Comparison of ENCODE assay signal across 19 cellular contexts in the genomic region with DNA sequence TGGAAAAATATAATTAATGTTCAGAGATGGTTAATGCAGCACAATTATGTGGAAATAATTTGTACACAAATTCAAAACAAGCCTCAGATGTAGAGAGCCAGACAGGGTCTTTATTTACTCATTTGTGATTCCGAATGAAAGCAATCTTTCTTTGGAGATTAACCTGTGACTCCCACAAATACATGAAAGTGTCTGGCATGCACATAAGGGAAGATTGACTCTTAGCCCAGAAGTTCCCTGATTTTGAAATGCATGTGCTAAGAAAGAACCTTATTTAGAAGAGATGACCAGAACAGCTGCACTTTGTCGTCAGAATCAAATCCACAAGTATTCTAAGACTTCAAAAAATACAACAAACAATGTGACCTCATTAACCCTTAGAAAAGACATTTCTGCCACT. TPM values are rescaled to one million over a fixed set of nuclear protein-coding genes. Genes with fewer than 3 reads are reported as not detected.
A peak's percentile ranks its signal among the peaks of the same experiment; 100 is the strongest.
DNase-seq lines count a peak whose midpoint lies in the region; ATAC-seq, FAIRE-seq and TF ChIP-seq lines count a peak whose summit lies in the region.
"Had no signal": no experiment of that assay in that cellular context is flagged by ENCODE, and none has a peak within 500 bp of the region (broad histone marks: within the 10 kb centered on the region; RNA-seq: fewer than 3 reads in every experiment).

No MANE protein-coding gene starts in this region.

- no peaks in the 10 kb centered on the region for H3K9me3 Mint-ChIP-seq in GM23338
- H3K9me3 Mint-ChIP-seq: activated naive CD4-positive, alpha-beta T cell treated with anti-CD3 and anti-CD28 coated beads for 36 hours; CD4-positive, alpha-beta memory T cell had no signal

- TF ChIP-seq POLR2A in H54 (IDR thresholded peaks at IDR 0.05; ENCODE audit: low read depth, low read length): no peak

- H3K27me3 ChIP-seq in kidney epithelial cell (ENCODE audit: control insufficient read depth, insufficient read depth, low read length) (no peaks in the 10 kb centered on the region), subcutaneous abdominal adipose tissue (ENCODE audit: control insufficient read depth in 5 of 5, insufficient read depth in 4 of 5, low read length in 5 of 5) (no peaks in the 10 kb centered on the region), GM23338 (ENCODE audit: insufficient read depth) (no peaks in the 10 kb centered on the region)
- H3K27me3 ChIP-seq: pancreas, upper lobe of left lung had no signal

- H3K4me3 ChIP-seq in kidney epithelial cell (ENCODE audit: low read depth, low read length) (no peak overlapping the region), subcutaneous abdominal adipose tissue (ENCODE audit: low read depth in 1 of 5, low read length in 5 of 5) (no peak overlapping the region), GM23338 (no peak overlapping the region)
- H3K4me3 ChIP-seq: pancreas, upper lobe of left lung had no signal

- no peak overlapping the region for H3K4me3 Mint-ChIP-seq in GM23338
- H3K4me3 Mint-ChIP-seq: activated naive CD4-positive, alpha-beta T cell treated with anti-CD3 and anti-CD28 coated beads for 36 hours; CD4-positive, alpha-beta memory T cell had no signal

- no peak for ATAC-seq in GM23338

- TF ChIP-seq CTCF in kidney epithelial cell (IDR thresholded peaks at IDR 0.05; ENCODE audit: insufficient read depth, low read length, poor library complexity, severe bottlenecking) (no peak), GM23338 (conservative IDR thresholded peaks at IDR 0.05; ENCODE audit: low read depth in 2 of 2) (no peak)

- H3K4me2 ChIP-seq in GM23338: no peak overlapping the region

- H3K4me1 ChIP-seq in subcutaneous abdominal adipose tissue (ENCODE audit: control insufficient read depth in 5 of 5, insufficient read depth in 5 of 5, low read length in 5 of 5) (peaks cover 0 to 36% (median 10%) of the 10 kb centered on the region in 5 donors), GM23338 (ENCODE audit: insufficient read depth) (no peaks in the 10 kb centered on the region; the same call in 1 of the 2 replicates)

- peaks cover 4% of the 10 kb centered on the region for H3K4me1 Mint-ChIP-seq in GM23338
- H3K4me1 Mint-ChIP-seq: CD4-positive, alpha-beta memory T cell had no signal

- no peaks in the 10 kb centered on the region for H3K9me2 ChIP-seq in GM23338 (ENCODE audit: insufficient read depth)

- DNase-seq in H54 (ENCODE audit: insufficient read length, low spot score) (no peak), dedifferentiated amniotic fluid mesenchymal stem cell (ENCODE audit: extremely low spot score) (peak; percentile 40), kidney epithelial cell (ENCODE audit: low read depth) (peak; percentile 9), GM23338 (ENCODE audit: low spot score) (no peak), HTR-8/SVneo (ENCODE audit: insufficient read length, low spot score) (no peak), T-helper 9 cell (no peak)
- DNase-seq: activated naive CD4-positive, alpha-beta T cell treated with anti-CD3 and anti-CD28 coated beads for 36 hours; CD4-positive, alpha-beta memory T cell; KBM-7; NCI-H1417 treated with DMSO at 0.1 percent for 48 hours; NCI-H446 treated with DMSO at 0.1 percent for 48 hours; pancreas; stimulated activated CD4-positive, alpha-beta T cell treated with anti-CD3 and anti-CD28 coated beads, Interleukin-2, amount 100 ng/mL, for 24 hours; upper lobe of left lung; WERI-Rb-1 had no signal

- no peaks in the 10 kb centered on the region for H3K9me3 ChIP-seq in subcutaneous abdominal adipose tissue (ENCODE audit: control insufficient read depth in 5 of 5, low read length in 5 of 5)
- H3K9me3 ChIP-seq: pancreas, upper lobe of left lung had no signal

- H3K9ac ChIP-seq in subcutaneous abdominal adipose tissue (ENCODE audit: low read length in 5 of 5): no peak overlapping the region

- no peaks in the 10 kb centered on the region for H3K36me3 Mint-ChIP-seq in GM23338 (ENCODE audit: low read depth)
- H3K36me3 Mint-ChIP-seq: CD4-positive, alpha-beta memory T cell had no signal

- no peaks in the 10 kb centered on the region for H4K20me1 ChIP-seq in GM23338 (replicated peaks; ENCODE audit: insufficient read depth)

- H3K27ac ChIP-seq in subcutaneous abdominal adipose tissue (ENCODE audit: low read depth, low read length) (peak overlapping the region; percentile 78), GM23338 (ENCODE audit: low read depth) (no peak overlapping the region)
- H3K27ac ChIP-seq: pancreas, WERI-Rb-1 had no signal

- peaks cover 2% of the 10 kb centered on the region for H3K27me3 Mint-ChIP-seq in GM23338 (ENCODE audit: insufficient read depth, low read depth, poor library complexity)

- H3F3A ChIP-seq in GM23338 (replicated peaks; ENCODE audit: low read depth): no peaks in the 10 kb centered on the region

- H3K36me3 ChIP-seq in kidney epithelial cell (ENCODE audit: control insufficient read depth, insufficient read depth, low read length) (no peaks in the 10 kb centered on the region), subcutaneous abdominal adipose tissue (ENCODE audit: control insufficient read depth in 5 of 5, insufficient read depth in 5 of 5, low read length in 5 of 5) (no peaks in the 10 kb centered on the region), GM23338 (ENCODE audit: insufficient read depth) (no peaks in the 10 kb centered on the region)
- H3K36me3 ChIP-seq: pancreas, upper lobe of left lung, WERI-Rb-1 had no signal

- no peak overlapping the region for H2AFZ ChIP-seq in GM23338

- FAIRE-seq in H54 (lab: Jason Lieb, UNC): peak; percentile 64
- FAIRE-seq in HTR-8/SVneo (lab: Jason Lieb, UNC): no peak
- FAIRE-seq: endothelial cell of umbilical vein, H1, pancreas had no signal

- H3K27ac Mint-ChIP-seq in GM23338: no peak overlapping the region
- H3K27ac Mint-ChIP-seq: activated naive CD4-positive, alpha-beta T cell treated with anti-CD3 and anti-CD28 coated beads for 36 hours; CD4-positive, alpha-beta memory T cell had no signal

- H3K79me2 ChIP-seq in GM23338 (replicated peaks; ENCODE audit: insufficient read depth): no peaks in the 10 kb centered on the region

TF ChIP-seq in GM23338, 12 proteins besides CTCF, POLR2A, EP300 and RAD21 (continues in another document):
- TF ChIP-seq, protein P1, sequence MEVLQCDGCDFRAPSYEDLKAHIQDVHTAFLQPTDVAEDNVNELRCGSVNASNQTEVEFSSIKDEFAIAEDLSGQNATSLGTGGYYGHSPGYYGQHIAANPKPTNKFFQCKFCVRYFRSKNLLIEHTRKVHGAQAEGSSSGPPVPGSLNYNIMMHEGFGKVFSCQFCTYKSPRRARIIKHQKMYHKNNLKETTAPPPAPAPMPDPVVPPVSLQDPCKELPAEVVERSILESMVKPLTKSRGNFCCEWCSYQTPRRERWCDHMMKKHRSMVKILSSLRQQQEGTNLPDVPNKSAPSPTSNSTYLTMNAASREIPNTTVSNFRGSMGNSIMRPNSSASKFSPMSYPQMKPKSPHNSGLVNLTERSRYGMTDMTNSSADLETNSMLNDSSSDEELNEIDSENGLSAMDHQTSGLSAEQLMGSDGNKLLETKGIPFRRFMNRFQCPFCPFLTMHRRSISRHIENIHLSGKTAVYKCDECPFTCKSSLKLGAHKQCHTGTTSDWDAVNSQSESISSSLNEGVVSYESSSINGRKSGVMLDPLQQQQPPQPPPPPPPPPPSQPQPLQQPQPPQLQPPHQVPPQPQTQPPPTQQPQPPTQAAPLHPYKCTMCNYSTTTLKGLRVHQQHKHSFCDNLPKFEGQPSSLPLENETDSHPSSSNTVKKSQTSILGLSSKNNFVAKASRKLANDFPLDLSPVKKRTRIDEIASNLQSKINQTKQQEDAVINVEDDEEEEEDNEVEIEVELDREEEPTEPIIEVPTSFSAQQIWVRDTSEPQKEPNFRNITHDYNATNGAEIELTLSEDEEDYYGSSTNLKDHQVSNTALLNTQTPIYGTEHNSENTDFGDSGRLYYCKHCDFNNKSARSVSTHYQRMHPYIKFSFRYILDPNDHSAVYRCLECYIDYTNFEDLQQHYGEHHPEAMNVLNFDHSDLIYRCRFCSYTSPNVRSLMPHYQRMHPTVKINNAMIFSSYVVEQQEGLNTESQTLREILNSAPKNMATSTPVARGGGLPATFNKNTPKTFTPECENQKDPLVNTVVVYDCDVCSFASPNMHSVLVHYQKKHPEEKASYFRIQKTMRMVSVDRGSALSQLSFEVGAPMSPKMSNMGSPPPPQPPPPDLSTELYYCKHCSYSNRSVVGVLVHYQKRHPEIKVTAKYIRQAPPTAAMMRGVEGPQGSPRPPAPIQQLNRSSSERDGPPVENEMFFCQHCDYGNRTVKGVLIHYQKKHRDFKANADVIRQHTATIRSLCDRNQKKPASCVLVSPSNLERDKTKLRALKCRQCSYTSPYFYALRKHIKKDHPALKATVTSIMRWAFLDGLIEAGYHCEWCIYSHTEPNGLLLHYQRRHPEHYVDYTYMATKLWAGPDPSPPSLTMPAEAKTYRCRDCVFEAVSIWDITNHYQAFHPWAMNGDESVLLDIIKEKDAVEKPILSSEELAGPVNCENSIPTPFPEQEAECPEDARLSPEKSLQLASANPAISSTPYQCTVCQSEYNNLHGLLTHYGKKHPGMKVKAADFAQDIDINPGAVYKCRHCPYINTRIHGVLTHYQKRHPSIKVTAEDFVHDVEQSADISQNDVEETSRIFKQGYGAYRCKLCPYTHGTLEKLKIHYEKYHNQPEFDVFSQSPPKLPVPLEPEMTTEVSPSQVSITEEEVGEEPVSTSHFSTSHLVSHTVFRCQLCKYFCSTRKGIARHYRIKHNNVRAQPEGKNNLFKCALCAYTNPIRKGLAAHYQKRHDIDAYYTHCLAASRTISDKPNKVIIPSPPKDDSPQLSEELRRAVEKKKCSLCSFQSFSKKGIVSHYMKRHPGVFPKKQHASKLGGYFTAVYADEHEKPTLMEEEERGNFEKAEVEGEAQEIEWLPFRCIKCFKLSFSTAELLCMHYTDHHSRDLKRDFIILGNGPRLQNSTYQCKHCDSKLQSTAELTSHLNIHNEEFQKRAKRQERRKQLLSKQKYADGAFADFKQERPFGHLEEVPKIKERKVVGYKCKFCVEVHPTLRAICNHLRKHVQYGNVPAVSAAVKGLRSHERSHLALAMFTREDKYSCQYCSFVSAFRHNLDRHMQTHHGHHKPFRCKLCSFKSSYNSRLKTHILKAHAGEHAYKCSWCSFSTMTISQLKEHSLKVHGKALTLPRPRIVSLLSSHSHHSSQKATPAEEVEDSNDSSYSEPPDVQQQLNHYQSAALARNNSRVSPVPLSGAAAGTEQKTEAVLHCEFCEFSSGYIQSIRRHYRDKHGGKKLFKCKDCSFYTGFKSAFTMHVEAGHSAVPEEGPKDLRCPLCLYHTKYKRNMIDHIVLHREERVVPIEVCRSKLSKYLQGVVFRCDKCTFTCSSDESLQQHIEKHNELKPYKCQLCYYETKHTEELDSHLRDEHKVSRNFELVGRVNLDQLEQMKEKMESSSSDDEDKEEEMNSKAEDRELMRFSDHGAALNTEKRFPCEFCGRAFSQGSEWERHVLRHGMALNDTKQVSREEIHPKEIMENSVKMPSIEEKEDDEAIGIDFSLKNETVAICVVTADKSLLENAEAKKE (CRISPR knock-in tag; IDR thresholded peaks at IDR 0.05): no peak
- no peak for TF ChIP-seq JUNB (IDR thresholded peaks at IDR 0.05; ENCODE audit: unreplicated experiment)

RNA-seq across cellular contexts. Expression of a gene that starts 45.1 kb away (rescaled TPM):
- 24.7 and 25.9 TPM in 2 replicates for total RNA-seq in kidney epithelial cell
- total RNA-seq in GM23338 (2014; rRNA removed; shearing (Covaris generic)): 7.7 and 15.2 TPM in 2 replicates
- 5.7 and 8.8 TPM in 2 replicates for polyA plus RNA-seq in GM23338 (2016; fragmentation: Nextera tagmentation; extraction: Ambion mirVana)

RNA-seq across cellular contexts. Expression of a gene that starts 48.5 kb away (rescaled TPM):
- total RNA-seq in kidney epithelial cell: 0.08 TPM in 1 of 2 replicates, not detected in the other
- 0.04 and 0.14 TPM in 2 replicates for total RNA-seq in GM23338 (2014; rRNA removed; shearing (Covaris generic))
- not detected in 2 replicates for polyA plus RNA-seq in GM23338 (2016; fragmentation: Nextera tagmentation; extraction: Ambion mirVana)
- total RNA-seq: activated naive CD4-positive, alpha-beta T cell treated with anti-CD3 and anti-CD28 coated beads for 36 hours; G401; H1 had no signal
- polyA plus RNA-seq: CD4-positive, alpha-beta memory T cell; endothelial cell of umbilical vein; H1 had no signal

Comparison
In these comparisons a context has a peak if more than half of its experiments do, and no peak if none do; other contexts are left out.
1. DNase-seq: peak in dedifferentiated amniotic fluid mesenchymal stem cell (single experiment) and kidney epithelial cell (single experiment); none in H54 (single experiment), GM23338 (single experiment), HTR-8/SVneo (single experiment) and T-helper 9 cell (single experiment).